ENCODE assay signal across 20 cellular contexts in genomic region chr7:103336781-103337180, GRCh38.
"Had no signal": no experiment of that assay in that cellular context is flagged by ENCODE, and none has a peak within 500 bp of the region (broad histone marks: within the 10 kb centered on the region; RNA-seq: fewer than 3 reads in every experiment).

No MANE protein-coding gene starts in this region.

- H3K27ac ChIP-seq: brain microvascular endothelial cell, gastroesophageal sphincter, heart left ventricle, tibial artery had no signal

- H3K4me3 ChIP-seq: gastroesophageal sphincter, heart left ventricle, tibial artery had no signal

- DNase-seq: activated B cell treated with CpG ODN at 0.5 μM for 24 hours; activated CD4-positive, alpha-beta memory T cell treated with anti-CD3 and anti-CD28 coated beads for 36 hours; activated CD4-positive, alpha-beta T cell treated with anti-CD3 and anti-CD28 coated beads for 4 hours; activated naive CD4-positive, alpha-beta T cell treated with Interleukin-2 at 50 U/mL for 16 hours; activated T-cell treated with anti-CD3 and anti-CD28 coated beads for 4 hours; aorta; brain microvascular endothelial cell; cortex of kidney; effector CD4-positive, alpha-beta T cell; heart left ventricle; left ventricle myocardium superior; occipital lobe; posterior cingulate gyrus; stimulated activated CD8-positive, alpha-beta memory T cell treated with anti-CD3 and anti-CD28 coated beads, Interleukin-4, amount 100 ng/mL, for 48 hours; stimulated activated naive CD4-positive, alpha-beta T cell treated with Interleukin-2 at 50 U/mL for 16 hours; tibial artery had no signal

- FAIRE-seq: TTC549, urothelium cell line had no signal

- H3K4me1 ChIP-seq: tibial artery had no signal

- H3K9me3 ChIP-seq: gastroesophageal sphincter, heart left ventricle, tibial artery had no signal

- H3K27me3 ChIP-seq: brain microvascular endothelial cell, gastroesophageal sphincter, heart left ventricle, tibial artery had no signal

- ATAC-seq: esophagus mucosa, gastroesophageal sphincter, heart left ventricle, left ventricle myocardium superior had no signal
